ENCODE assay signal across 2 cellular contexts in the genomic region with DNA sequence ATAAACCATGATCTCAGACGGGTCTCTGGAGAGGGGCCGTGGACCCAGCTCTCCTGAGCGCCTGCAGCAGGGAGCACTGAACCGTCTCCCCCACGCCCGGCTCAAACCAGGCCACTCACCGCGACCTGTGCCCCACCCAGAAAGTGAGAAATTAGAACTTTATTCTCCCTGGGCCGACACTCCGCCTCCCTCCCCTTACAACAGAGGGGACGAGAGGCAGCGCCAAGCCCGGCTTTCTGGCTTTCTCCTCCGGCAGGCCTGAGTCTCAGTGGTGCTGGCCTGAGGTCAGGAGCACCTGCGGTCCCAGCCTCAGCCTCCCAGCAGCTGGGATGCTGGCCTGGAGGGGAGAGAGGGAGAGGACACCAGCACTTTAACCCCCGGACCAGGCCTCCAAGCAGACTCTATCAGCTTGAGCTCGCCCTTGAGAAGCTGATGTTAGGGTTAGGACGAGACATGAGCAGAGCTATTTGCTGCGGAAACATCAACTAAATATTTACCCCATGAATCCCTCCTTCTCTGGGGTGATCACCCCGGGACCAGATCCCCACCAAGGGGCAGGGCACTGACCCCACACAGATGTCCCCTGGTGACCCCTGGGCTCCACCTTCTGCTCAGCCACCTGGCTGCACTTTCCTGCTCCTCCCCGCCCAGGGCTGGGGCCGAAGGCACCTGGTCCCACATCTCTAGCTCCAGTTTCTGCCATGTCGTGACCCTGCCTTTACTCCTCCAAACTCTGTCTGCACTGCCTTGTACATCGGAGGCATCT.
TF ChIP-seq lines count a peak whose summit lies in the region.

No MANE protein-coding gene starts in this region.

TF ChIP-seq in HepG2, 621 proteins besides CTCF, POLR2A, EP300 and RAD21:
- TF ChIP-seq HIVEP1 (CRISPR knock-in tag; IDR thresholded peaks at IDR 0.05) (no peak), TAF15 (IDR thresholded peaks at IDR 0.05; ENCODE audit: low read depth, low read length, poor library complexity, severe bottlenecking) (no peak), ZNF20 (CRISPR knock-in tag; IDR thresholded peaks at IDR 0.05) (no peak), NFIC (IDR thresholded peaks at IDR 0.05; ENCODE audit: low read length) (no peak), ZFYVE20 (CRISPR knock-in tag; IDR thresholded peaks at IDR 0.05; ENCODE audit: borderline replicate concordance, low read depth) (no peak), ZNF614 (CRISPR knock-in tag; IDR thresholded peaks at IDR 0.05; ENCODE audit: borderline replicate concordance) (no peak), KDM5B (CRISPR knock-in tag; IDR thresholded peaks at IDR 0.05; ENCODE audit: borderline replicate concordance) (no peak), SRSF9 (IDR thresholded peaks at IDR 0.05; ENCODE audit: borderline replicate concordance, insufficient read depth, low read depth, low read length, poor library complexity, severe bottlenecking) (no peak), ZNF3 (CRISPR knock-in tag; IDR thresholded peaks at IDR 0.05) (no peak), DPF2 (CRISPR knock-in tag; IDR thresholded peaks at IDR 0.05; ENCODE audit: borderline replicate concordance, low read depth) (no peak)

TF ChIP-seq in SK-N-SH treated with all-trans-retinoic acid at 6 μM for 48 hours, 23 proteins besides CTCF, POLR2A, EP300 and RAD21:
- TF ChIP-seq, protein P1, sequence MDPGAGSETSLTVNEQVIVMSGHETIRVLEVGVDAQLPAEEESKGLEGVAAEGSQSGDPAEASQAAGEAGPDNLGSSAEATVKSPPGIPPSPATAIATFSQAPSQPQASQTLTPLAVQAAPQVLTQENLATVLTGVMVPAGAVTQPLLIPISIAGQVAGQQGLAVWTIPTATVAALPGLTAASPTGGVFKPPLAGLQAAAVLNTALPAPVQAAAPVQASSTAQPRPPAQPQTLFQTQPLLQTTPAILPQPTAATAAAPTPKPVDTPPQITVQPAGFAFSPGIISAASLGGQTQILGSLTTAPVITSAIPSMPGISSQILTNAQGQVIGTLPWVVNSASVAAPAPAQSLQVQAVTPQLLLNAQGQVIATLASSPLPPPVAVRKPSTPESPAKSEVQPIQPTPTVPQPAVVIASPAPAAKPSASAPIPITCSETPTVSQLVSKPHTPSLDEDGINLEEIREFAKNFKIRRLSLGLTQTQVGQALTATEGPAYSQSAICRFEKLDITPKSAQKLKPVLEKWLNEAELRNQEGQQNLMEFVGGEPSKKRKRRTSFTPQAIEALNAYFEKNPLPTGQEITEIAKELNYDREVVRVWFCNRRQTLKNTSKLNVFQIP (CRISPR knock-in tag; IDR thresholded peaks at IDR 0.05; ENCODE audit: borderline replicate concordance, low read depth): no peak
- TF ChIP-seq, protein P2, sequence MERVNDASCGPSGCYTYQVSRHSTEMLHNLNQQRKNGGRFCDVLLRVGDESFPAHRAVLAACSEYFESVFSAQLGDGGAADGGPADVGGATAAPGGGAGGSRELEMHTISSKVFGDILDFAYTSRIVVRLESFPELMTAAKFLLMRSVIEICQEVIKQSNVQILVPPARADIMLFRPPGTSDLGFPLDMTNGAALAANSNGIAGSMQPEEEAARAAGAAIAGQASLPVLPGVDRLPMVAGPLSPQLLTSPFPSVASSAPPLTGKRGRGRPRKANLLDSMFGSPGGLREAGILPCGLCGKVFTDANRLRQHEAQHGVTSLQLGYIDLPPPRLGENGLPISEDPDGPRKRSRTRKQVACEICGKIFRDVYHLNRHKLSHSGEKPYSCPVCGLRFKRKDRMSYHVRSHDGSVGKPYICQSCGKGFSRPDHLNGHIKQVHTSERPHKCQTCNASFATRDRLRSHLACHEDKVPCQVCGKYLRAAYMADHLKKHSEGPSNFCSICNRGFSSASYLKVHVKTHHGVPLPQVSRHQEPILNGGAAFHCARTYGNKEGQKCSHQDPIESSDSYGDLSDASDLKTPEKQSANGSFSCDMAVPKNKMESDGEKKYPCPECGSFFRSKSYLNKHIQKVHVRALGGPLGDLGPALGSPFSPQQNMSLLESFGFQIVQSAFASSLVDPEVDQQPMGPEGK (CRISPR knock-in tag; IDR thresholded peaks at IDR 0.05; ENCODE audit: borderline replicate concordance): no peak
- no peak for TF ChIP-seq ZFP3 (CRISPR knock-in tag; IDR thresholded peaks at IDR 0.05)
- TF ChIP-seq OSR1 (CRISPR knock-in tag; IDR thresholded peaks at IDR 0.05): no peak
- TF ChIP-seq, protein P3, sequence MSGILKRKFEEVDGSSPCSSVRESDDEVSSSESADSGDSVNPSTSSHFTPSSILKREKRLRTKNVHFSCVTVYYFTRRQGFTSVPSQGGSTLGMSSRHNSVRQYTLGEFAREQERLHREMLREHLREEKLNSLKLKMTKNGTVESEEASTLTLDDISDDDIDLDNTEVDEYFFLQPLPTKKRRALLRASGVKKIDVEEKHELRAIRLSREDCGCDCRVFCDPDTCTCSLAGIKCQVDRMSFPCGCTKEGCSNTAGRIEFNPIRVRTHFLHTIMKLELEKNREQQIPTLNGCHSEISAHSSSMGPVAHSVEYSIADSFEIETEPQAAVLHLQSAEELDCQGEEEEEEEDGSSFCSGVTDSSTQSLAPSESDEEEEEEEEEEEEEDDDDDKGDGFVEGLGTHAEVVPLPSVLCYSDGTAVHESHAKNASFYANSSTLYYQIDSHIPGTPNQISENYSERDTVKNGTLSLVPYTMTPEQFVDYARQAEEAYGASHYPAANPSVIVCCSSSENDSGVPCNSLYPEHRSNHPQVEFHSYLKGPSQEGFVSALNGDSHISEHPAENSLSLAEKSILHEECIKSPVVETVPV (CRISPR knock-in tag; IDR thresholded peaks at IDR 0.05): no peak
- TF ChIP-seq ARNTL (CRISPR knock-in tag; IDR thresholded peaks at IDR 0.05; ENCODE audit: borderline replicate concordance, low read depth): no peak
- TF ChIP-seq TCF4 (CRISPR knock-in tag; IDR thresholded peaks at IDR 0.05; ENCODE audit: borderline replicate concordance): no peak
- TF ChIP-seq GLIS3 (CRISPR knock-in tag; IDR thresholded peaks at IDR 0.05): no peak
- no peak for TF ChIP-seq ZNF565 (CRISPR knock-in tag; conservative IDR thresholded peaks at IDR 0.05; ENCODE audit: low read depth)
- TF ChIP-seq CSDC2 (CRISPR knock-in tag; IDR thresholded peaks at IDR 0.05): no peak
TF ChIP-seq in SK-N-SH treated with all-trans-retinoic acid at 6 μM for 48 hours: peak in this region for 0.
